In the genomic region with DNA sequence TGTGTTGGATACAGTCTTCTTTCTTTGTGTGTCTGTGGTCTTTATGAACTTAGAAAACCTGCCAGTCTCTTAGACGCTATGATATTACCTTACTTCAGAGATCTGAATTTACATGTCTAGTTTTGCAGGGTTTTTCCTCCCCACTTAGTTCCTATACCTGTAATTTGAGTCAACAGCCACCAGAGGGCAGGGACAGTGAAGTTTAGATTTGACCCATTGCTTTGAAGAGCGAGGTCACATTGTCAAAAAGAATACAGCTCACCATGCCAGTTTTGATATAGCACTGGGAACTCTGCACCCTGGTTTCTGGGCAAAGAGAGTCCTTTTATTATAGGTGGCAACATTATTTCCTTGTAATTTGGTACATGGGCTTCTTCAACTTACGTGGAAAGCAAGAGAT, we compare ENCODE assay signal across 11 cellular contexts.
A peak's percentile ranks its signal among the peaks of the same experiment; 100 is the strongest.
DNase-seq lines count a peak whose midpoint lies in the region; ATAC-seq, FAIRE-seq and TF ChIP-seq lines count a peak whose summit lies in the region.
"Had no signal": no experiment of that assay in that cellular context is flagged by ENCODE, and none has a peak within 500 bp of the region (broad histone marks: within the 10 kb centered on the region; RNA-seq: fewer than 3 reads in every experiment).

No MANE protein-coding gene starts in this region.

- H3K27ac Mint-ChIP-seq in GM23338 = no peak overlapping the region
- H3K27ac Mint-ChIP-seq: effector memory CD8-positive, alpha-beta T cell had no signal

- H3K27me3 Mint-ChIP-seq in GM23338 (ENCODE audit: insufficient read depth, low read depth, poor library complexity) = peaks cover 4% of the 10 kb centered on the region

- H3K36me3 ChIP-seq in GM23338 (ENCODE audit: insufficient read depth) (no peaks in the 10 kb centered on the region), Peyer's patch (no peaks in the 10 kb centered on the region), vagina (no peaks in the 10 kb centered on the region)
- H3K36me3 ChIP-seq: prostate gland had no signal

- no peak overlapping the region for H3K4me3 Mint-ChIP-seq in GM23338
- H3K4me3 Mint-ChIP-seq: effector memory CD8-positive, alpha-beta T cell had no signal

- ATAC-seq in GM23338 (peak; percentile 49; the same call in 2 of the 3 replicates), GM21515 (IDR thresholded peaks at IDR 0.05; ENCODE audit: unreplicated experiment) (no peak)
- ATAC-seq: effector memory CD8-positive, alpha-beta T cell had no signal

- H3K9me3 ChIP-seq in Peyer's patch = no peaks in the 10 kb centered on the region
- no peaks in the 10 kb centered on the region for H3K9me3 ChIP-seq in vagina
- H3K9me3 ChIP-seq: prostate gland had no signal

- intact Hi-C loops in vagina (cut with DNase I) = loop anchor here (5.0 kb wide), 1 partner anchor 305 kb away; no protein-coding TSS in a partner anchor

- H3K4me1 ChIP-seq in GM23338 (ENCODE audit: insufficient read depth) (peaks cover 4% of the 10 kb centered on the region; the same call in 1 of the 2 replicates), Peyer's patch (no peaks in the 10 kb centered on the region), vagina (no peaks in the 10 kb centered on the region)
- H3K4me1 ChIP-seq: prostate gland had no signal

- H3K36me3 Mint-ChIP-seq in GM23338 (ENCODE audit: low read depth) = peaks cover 19% of the 10 kb centered on the region

- no peaks in the 10 kb centered on the region for H3F3A ChIP-seq in GM23338 (replicated peaks; ENCODE audit: low read depth)

- no peaks in the 10 kb centered on the region for H3K9me2 ChIP-seq in GM23338 (ENCODE audit: insufficient read depth)

- H3K27ac ChIP-seq in GM23338 (ENCODE audit: low read depth) = no peak overlapping the region
- H3K27ac ChIP-seq in Peyer's patch = no peak overlapping the region
- H3K27ac ChIP-seq in vagina = no peak overlapping the region
- H3K27ac ChIP-seq: prostate gland had no signal

- H3K4me1 Mint-ChIP-seq in GM23338 = peaks cover 9% of the 10 kb centered on the region; the same call in 2 of the 3 replicates

- no peak for FAIRE-seq in HTR-8/SVneo (lab: Jason Lieb, UNC)
- FAIRE-seq: TTC549 had no signal

- H3K27me3 ChIP-seq in GM23338 (ENCODE audit: insufficient read depth) (no peaks in the 10 kb centered on the region), Peyer's patch (no peaks in the 10 kb centered on the region), vagina (no peaks in the 10 kb centered on the region)

- H4K20me1 ChIP-seq in GM23338 (replicated peaks; ENCODE audit: insufficient read depth) = no peaks in the 10 kb centered on the region; the same call in 1 of the 2 replicates

- no peak overlapping the region for H2AFZ ChIP-seq in GM23338

- H3K9me3 Mint-ChIP-seq in GM23338 = peaks cover 23% of the 10 kb centered on the region

- H3K4me2 ChIP-seq in GM23338 = no peak overlapping the region

- TF ChIP-seq CTCF in AG10803 (conservative IDR thresholded peaks at IDR 0.05; ENCODE audit: low read length) (peak; percentile 38), GM23338 (conservative IDR thresholded peaks at IDR 0.05; ENCODE audit: low read depth in 2 of 2) (peak; percentile 76 to 80), Peyer's patch (IDR thresholded peaks at IDR 0.05) (peak in 4 of 6 experiments; percentile 32 to 78 (median 67)), vagina (IDR thresholded peaks at IDR 0.05) (no peak)

- TF ChIP-seq POLR2A in Peyer's patch (IDR thresholded peaks at IDR 0.05) (no peak), vagina (IDR thresholded peaks at IDR 0.05) (no peak)

- H3K4me3 ChIP-seq in AG10803 (ENCODE audit: low read length) (no peak overlapping the region), GM23338 (no peak overlapping the region), Peyer's patch (no peak overlapping the region), vagina (no peak overlapping the region)
- H3K4me3 ChIP-seq: prostate gland had no signal

- H3K79me2 ChIP-seq in GM23338 (replicated peaks; ENCODE audit: insufficient read depth) = no peaks in the 10 kb centered on the region

- DNase-seq in AG10803 (ENCODE audit: low read depth) = no peak
- peak; percentile 73 for DNase-seq in GM23338 (ENCODE audit: low spot score)
- DNase-seq in Peyer's patch = no peak
- peak; percentile 36 for DNase-seq in iPS DF 4.7 (ENCODE audit: extremely low read depth, low spot score)
- DNase-seq in Ammon's horn (ENCODE audit: low spot score) = no peak
- DNase-seq in vagina (ENCODE audit: extremely low spot score in 2 of 2) = no peak
- no peak for DNase-seq in HTR-8/SVneo (ENCODE audit: insufficient read length, low spot score)
- DNase-seq: effector memory CD8-positive, alpha-beta T cell had no signal

TF ChIP-seq in GM23338, 12 proteins besides CTCF, POLR2A, EP300 and RAD21 (continues in another document):
- TF ChIP-seq CREB1 (CRISPR knock-in tag; IDR thresholded peaks at IDR 0.05; ENCODE audit: low read depth) (no peak), STAT1 (IDR thresholded peaks at IDR 0.05; ENCODE audit: unreplicated experiment) (no peak), POLR2AphosphoS5 (IDR thresholded peaks at IDR 0.05; ENCODE audit: low read depth) (no peak), JUNB (IDR thresholded peaks at IDR 0.05; ENCODE audit: unreplicated experiment) (no peak), EZH2phosphoT487 (IDR thresholded peaks at IDR 0.05; ENCODE audit: unreplicated experiment) (no peak), ZNF331 (CRISPR knock-in tag; IDR thresholded peaks at IDR 0.05; ENCODE audit: low read depth) (no peak), NANOG (IDR thresholded peaks at IDR 0.05; ENCODE audit: borderline replicate concordance) (no peak), EZH2 (IDR thresholded peaks at IDR 0.05; ENCODE audit: low read depth, unreplicated experiment) (no peak), ZNF114 (CRISPR knock-in tag; IDR thresholded peaks at IDR 0.05) (no peak)
- TF ChIP-seq, protein P1, sequence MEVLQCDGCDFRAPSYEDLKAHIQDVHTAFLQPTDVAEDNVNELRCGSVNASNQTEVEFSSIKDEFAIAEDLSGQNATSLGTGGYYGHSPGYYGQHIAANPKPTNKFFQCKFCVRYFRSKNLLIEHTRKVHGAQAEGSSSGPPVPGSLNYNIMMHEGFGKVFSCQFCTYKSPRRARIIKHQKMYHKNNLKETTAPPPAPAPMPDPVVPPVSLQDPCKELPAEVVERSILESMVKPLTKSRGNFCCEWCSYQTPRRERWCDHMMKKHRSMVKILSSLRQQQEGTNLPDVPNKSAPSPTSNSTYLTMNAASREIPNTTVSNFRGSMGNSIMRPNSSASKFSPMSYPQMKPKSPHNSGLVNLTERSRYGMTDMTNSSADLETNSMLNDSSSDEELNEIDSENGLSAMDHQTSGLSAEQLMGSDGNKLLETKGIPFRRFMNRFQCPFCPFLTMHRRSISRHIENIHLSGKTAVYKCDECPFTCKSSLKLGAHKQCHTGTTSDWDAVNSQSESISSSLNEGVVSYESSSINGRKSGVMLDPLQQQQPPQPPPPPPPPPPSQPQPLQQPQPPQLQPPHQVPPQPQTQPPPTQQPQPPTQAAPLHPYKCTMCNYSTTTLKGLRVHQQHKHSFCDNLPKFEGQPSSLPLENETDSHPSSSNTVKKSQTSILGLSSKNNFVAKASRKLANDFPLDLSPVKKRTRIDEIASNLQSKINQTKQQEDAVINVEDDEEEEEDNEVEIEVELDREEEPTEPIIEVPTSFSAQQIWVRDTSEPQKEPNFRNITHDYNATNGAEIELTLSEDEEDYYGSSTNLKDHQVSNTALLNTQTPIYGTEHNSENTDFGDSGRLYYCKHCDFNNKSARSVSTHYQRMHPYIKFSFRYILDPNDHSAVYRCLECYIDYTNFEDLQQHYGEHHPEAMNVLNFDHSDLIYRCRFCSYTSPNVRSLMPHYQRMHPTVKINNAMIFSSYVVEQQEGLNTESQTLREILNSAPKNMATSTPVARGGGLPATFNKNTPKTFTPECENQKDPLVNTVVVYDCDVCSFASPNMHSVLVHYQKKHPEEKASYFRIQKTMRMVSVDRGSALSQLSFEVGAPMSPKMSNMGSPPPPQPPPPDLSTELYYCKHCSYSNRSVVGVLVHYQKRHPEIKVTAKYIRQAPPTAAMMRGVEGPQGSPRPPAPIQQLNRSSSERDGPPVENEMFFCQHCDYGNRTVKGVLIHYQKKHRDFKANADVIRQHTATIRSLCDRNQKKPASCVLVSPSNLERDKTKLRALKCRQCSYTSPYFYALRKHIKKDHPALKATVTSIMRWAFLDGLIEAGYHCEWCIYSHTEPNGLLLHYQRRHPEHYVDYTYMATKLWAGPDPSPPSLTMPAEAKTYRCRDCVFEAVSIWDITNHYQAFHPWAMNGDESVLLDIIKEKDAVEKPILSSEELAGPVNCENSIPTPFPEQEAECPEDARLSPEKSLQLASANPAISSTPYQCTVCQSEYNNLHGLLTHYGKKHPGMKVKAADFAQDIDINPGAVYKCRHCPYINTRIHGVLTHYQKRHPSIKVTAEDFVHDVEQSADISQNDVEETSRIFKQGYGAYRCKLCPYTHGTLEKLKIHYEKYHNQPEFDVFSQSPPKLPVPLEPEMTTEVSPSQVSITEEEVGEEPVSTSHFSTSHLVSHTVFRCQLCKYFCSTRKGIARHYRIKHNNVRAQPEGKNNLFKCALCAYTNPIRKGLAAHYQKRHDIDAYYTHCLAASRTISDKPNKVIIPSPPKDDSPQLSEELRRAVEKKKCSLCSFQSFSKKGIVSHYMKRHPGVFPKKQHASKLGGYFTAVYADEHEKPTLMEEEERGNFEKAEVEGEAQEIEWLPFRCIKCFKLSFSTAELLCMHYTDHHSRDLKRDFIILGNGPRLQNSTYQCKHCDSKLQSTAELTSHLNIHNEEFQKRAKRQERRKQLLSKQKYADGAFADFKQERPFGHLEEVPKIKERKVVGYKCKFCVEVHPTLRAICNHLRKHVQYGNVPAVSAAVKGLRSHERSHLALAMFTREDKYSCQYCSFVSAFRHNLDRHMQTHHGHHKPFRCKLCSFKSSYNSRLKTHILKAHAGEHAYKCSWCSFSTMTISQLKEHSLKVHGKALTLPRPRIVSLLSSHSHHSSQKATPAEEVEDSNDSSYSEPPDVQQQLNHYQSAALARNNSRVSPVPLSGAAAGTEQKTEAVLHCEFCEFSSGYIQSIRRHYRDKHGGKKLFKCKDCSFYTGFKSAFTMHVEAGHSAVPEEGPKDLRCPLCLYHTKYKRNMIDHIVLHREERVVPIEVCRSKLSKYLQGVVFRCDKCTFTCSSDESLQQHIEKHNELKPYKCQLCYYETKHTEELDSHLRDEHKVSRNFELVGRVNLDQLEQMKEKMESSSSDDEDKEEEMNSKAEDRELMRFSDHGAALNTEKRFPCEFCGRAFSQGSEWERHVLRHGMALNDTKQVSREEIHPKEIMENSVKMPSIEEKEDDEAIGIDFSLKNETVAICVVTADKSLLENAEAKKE (CRISPR knock-in tag; IDR thresholded peaks at IDR 0.05) = no peak
- TF ChIP-seq, protein P2, sequence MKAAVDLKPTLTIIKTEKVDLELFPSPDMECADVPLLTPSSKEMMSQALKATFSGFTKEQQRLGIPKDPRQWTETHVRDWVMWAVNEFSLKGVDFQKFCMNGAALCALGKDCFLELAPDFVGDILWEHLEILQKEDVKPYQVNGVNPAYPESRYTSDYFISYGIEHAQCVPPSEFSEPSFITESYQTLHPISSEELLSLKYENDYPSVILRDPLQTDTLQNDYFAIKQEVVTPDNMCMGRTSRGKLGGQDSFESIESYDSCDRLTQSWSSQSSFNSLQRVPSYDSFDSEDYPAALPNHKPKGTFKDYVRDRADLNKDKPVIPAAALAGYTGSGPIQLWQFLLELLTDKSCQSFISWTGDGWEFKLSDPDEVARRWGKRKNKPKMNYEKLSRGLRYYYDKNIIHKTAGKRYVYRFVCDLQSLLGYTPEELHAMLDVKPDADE (IDR thresholded peaks at IDR 0.05) = no peak

Comparison
In these comparisons a context has a peak if more than half of its experiments do, and no peak if none do; other contexts are left out.
1. DNase-seq: peak in GM23338 (single experiment) and iPS DF 4.7 (single experiment); none in AG10803 (single experiment), Peyer's patch (0 of 3), Ammon's horn (single experiment), vagina (0 of 2) and HTR-8/SVneo (single experiment).
2. CTCF ChIP-seq: peak in AG10803 (single experiment), GM23338 (2 of 2) and Peyer's patch (4 of 6); none in vagina (0 of 3).